In the genomic region with DNA sequence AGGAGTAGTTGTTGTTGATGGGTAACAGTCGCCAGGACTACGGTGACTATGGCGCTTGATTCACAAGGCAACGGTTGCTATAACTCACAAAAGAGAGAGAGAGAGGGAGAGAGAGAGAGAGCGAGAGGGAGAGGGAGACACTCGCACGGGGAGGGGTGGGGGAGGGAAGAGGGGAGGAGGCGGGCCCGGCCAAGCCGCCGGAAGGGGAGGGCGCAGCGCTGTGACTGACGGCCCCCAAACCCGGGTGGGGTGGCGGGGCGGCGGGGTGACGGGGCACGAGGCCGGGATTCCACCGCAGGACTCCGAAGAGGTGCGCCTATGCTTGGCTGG, we compare ENCODE assay signal across 8 cellular contexts. TPM values are rescaled to one million over a fixed set of nuclear protein-coding genes. Genes with fewer than 3 reads are reported as not detected.
A peak's percentile ranks its signal among the peaks of the same experiment; 100 is the strongest.
DNase-seq lines count a peak whose midpoint lies in the region; ATAC-seq and TF ChIP-seq lines count a peak whose summit lies in the region.

TSS of gene RFX3 (minus strand) at position 166 of the 330 bp plus-strand sequence. CDS start 130,413 bp downstream, outside the sequence.

- no peak for TF ChIP-seq CTCF in astrocyte of the cerebellum (IDR thresholded peaks at IDR 0.05; ENCODE audit: low read depth, low read length, missing control alignments)

- peak within 1 kb of the TSS; percentile 91 for H3K4me3 ChIP-seq in astrocyte of the cerebellum (ENCODE audit: low read depth, low read length)

- in situ Hi-C loops in astrocyte of the cerebellum (cut with HindIII; ENCODE audit: low sequenced_read_pairs) = no loop called here

- DNase-seq in NCI-H2029 (lab: John Stamatoyannopoulos, UW) (peak; percentile 83), T-helper 22 cell (ENCODE audit: low read depth) (peak; percentile 92), astrocyte of the cerebellum (ENCODE audit: low read depth) (peak; percentile 87), hippocampal formation (lab: John Stamatoyannopoulos, UW) (peak; percentile 87 to 93), renal cortical epithelial cell (ENCODE audit: low read depth) (peak; percentile 95), OCI-M2 (lab: John Stamatoyannopoulos, UW; ENCODE audit: unreplicated experiment) (no peak)

- ATAC-seq in GM18505 (IDR thresholded peaks at IDR 0.05; ENCODE audit: unreplicated experiment) (peak; percentile 51), HG03025 (IDR thresholded peaks at IDR 0.05; ENCODE audit: low FRiP score, unreplicated experiment) (peak; percentile 51)

- no peak for TF ChIP-seq POLR2A in GM18505 (IDR thresholded peaks at IDR 0.05; ENCODE audit: borderline replicate concordance, extremely low read depth, insufficient read depth, insufficient read length)

RNA-seq across cellular contexts. Expression of gene RFX3, which starts in this region (rescaled TPM):
- 1.6 and 10.8 TPM in 2 replicates for total RNA-seq in renal cortical epithelial cell
